ENCODE assay signal across 8 cellular contexts in the genomic region with DNA sequence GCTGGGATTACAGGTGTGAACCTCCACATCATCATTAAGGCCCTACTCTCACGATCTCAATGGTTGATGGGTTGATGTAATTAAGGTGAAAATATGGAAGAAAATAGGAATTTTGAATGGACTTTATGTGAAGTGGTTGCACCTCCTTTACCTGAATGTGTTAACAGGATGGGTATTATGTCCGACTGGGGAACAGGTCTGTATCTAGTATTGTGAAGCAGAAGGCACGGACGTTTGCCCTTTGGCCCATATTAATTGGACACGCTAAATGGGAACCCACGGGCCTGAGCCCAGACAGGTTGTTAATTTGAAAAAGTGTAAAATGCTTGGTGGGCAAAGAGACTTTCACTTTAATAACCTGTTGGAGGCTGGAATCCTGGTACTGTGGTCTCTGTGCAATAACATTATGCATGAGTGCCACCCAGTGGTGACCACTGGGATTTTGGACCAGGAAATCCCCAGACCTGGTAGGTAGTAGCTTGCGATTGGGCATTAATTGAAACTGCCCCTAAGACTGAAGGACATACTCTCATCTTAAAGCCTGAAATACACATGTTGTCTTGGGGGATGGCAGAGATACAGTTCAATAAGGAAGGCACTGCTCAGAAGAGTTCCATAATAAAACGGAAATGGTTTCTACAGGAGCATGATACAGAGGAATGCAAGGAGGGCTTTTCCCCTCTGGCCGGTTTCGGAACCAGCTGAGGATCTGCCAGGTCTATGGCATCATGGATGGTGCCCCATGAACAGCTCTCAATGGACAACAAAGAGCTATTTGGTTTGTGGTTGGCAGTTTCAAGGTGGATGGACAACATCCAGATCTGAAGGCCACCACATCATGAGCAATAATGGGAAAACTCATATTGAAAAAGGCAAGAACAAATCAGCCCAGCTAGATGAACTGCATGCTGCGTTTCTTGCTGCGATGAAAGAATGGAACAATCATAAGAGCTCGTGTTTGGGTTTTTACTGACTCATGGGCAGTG.
DNase-seq lines count a peak whose midpoint lies in the region; ATAC-seq and TF ChIP-seq lines count a peak whose summit lies in the region.

No MANE protein-coding gene starts in this region.

- ATAC-seq in HG03457 (IDR thresholded peaks at IDR 0.05; ENCODE audit: unreplicated experiment): no peak

- peak; percentile 51 for DNase-seq in DMS53 treated with DMSO at 0.1 percent for 48 hours (lab: John Stamatoyannopoulos, UW; ENCODE audit: unreplicated experiment)
- DNase-seq in HEK293T (ENCODE audit: extremely low spot score): peak; percentile 80
- peak; percentile 77 for DNase-seq in NCI-H2227 (lab: John Stamatoyannopoulos, UW; ENCODE audit: unreplicated experiment)
- DNase-seq in activated CD4-positive, CD25-positive, alpha-beta regulatory T cell treated with anti-CD3 and anti-CD28 coated beads, Interleukin-2, amount 50 U/mL, for 72 hours: peak; percentile 78
- DNase-seq in central memory CD4-positive, alpha-beta T cell: peak; percentile 70
- DNase-seq in kidney tubule cell (ENCODE audit: low spot score): peak; percentile 75
- peak; percentile 74 for DNase-seq in stimulated activated CD4-positive, alpha-beta T cell treated with anti-CD3 and anti-CD28 coated beads, Interleukin-4, amount 100 ng/mL, for 1 hour

- CTCF ChIA-PET in HEK293T (lab: Yijun Ruan, JAX): interaction anchor here (0.6 to 1.9 kb wide), 9 partner anchors 22 to 1800 kb away, joined by 3 to 20 read pairs (median 5); no protein-coding TSS in a partner anchor

- POLR2A ChIA-PET in HEK293T (lab: Yijun Ruan, JAX): interaction anchor here (0.9 to 1.1 kb wide), 2 partner anchors 26 to 120 kb away, joined by 4 read pairs; partner anchors contain the start of gene IPPK

TF ChIP-seq in HEK293T, 16 proteins besides CTCF, POLR2A, EP300 and RAD21:
- TF ChIP-seq TARDBP (IDR thresholded peaks at IDR 0.05): no peak
